7 cellular contexts compared by ENCODE assay signal in genomic region chr14:75518625-75519024, GRCh38. TPM values are rescaled to one million over a fixed set of nuclear protein-coding genes. Genes with fewer than 3 reads are reported as not detected.
DNase-seq lines count a peak whose midpoint lies in the region; FAIRE-seq and TF ChIP-seq lines count a peak whose summit lies in the region.

No MANE protein-coding gene starts in this region.

- no peaks in the 10 kb centered on the region for H3K27me3 ChIP-seq in prostate gland (replicated peaks; ENCODE audit: insufficient read depth)

- TF ChIP-seq CTCF in GM12875 (IDR thresholded peaks at IDR 0.05; ENCODE audit: borderline replicate concordance, insufficient read depth, low read depth, low read length) = peak; percentile 89
- TF ChIP-seq CTCF in NB4 (IDR thresholded peaks at IDR 0.05; ENCODE audit: low read depth, low read length) = peak; percentile 58
- TF ChIP-seq CTCF in cardiac fibroblast (IDR thresholded peaks at IDR 0.05; ENCODE audit: low read depth, low read length) = peak; percentile 55
- peak in 3 of 4 experiments; percentile 9 to 25 (median 12) for TF ChIP-seq CTCF in prostate gland (IDR thresholded peaks at IDR 0.05)

- H3K4me3 ChIP-seq in GM12875 (ENCODE audit: low read depth, low read length) (no peak overlapping the region), NB4 (ENCODE audit: low read depth, low read length) (no peak overlapping the region), cardiac fibroblast (replicated peaks in 1 of 2; ENCODE audit: low read depth in 2 of 2, low read length in 2 of 2) (no peak overlapping the region), prostate gland (no peak overlapping the region)

- intact Hi-C loops in prostate gland (cut with DNase I) = no loop called here

- 64% methylated on average over 4 of the region's 4 CpGs for WGBS in prostate gland

- FAIRE-seq in H54 (lab: Jason Lieb, UNC) = no peak

- no peaks in the 10 kb centered on the region for H3K4me1 ChIP-seq in prostate gland (replicated peaks)

- no peaks in the 10 kb centered on the region for H3K36me3 ChIP-seq in prostate gland

- H3K9me3 ChIP-seq in prostate gland = no peaks in the 10 kb centered on the region

- TF ChIP-seq POLR2A in NB4 (IDR thresholded peaks at IDR 0.05; ENCODE audit: extremely low read depth, insufficient read length) = no peak
- TF ChIP-seq POLR2A in prostate gland (IDR thresholded peaks at IDR 0.05) = no peak
- no peak for TF ChIP-seq POLR2A in H54 (IDR thresholded peaks at IDR 0.05; ENCODE audit: low read depth, low read length)

- DNase-seq in NB4 (ENCODE audit: low read depth) = peak; percentile 71
- DNase-seq in cardiac fibroblast (ENCODE audit: low read depth in 2 of 2) = peak in 1 of 2 donors; percentile 50
- DNase-seq in prostate gland (ENCODE audit: low spot score) = no peak
- no peak for DNase-seq in GM19240 (ENCODE audit: insufficient read length, low spot score)
- no peak for DNase-seq in NCI-H1436 treated with DMSO at 0.1 percent for 48 hours (lab: John Stamatoyannopoulos, UW)
- DNase-seq in H54 (ENCODE audit: insufficient read length, low spot score) = no peak

- no peak overlapping the region for H3K27ac ChIP-seq in prostate gland

RNA-seq across cellular contexts. Expression of gene BATF, which starts 3.6 kb away (rescaled TPM):
- total RNA-seq in prostate gland = 10 to 100 TPM in 1 of 2 donors, 1 to 10 TPM in 1; 3.1 to 11.8 TPM

RNA-seq across cellular contexts. Expression of gene FLVCR2, which starts 59.8 kb away (rescaled TPM):
- total RNA-seq in prostate gland = 10 to 100 TPM in 1 of 2 donors, 1 to 10 TPM in 1; 3.1 to 22.2 TPM

Comparison
In these comparisons a context has a peak if more than half of its experiments do, and no peak if none do; other contexts are left out.
1. CTCF ChIP-seq: peak in every context shown above with its lines; median percentile 89 in GM12875; 58 in NB4; 55 in cardiac fibroblast; 12 in prostate gland.